ENCODE assay signal across 11 cellular contexts in the genomic region with DNA sequence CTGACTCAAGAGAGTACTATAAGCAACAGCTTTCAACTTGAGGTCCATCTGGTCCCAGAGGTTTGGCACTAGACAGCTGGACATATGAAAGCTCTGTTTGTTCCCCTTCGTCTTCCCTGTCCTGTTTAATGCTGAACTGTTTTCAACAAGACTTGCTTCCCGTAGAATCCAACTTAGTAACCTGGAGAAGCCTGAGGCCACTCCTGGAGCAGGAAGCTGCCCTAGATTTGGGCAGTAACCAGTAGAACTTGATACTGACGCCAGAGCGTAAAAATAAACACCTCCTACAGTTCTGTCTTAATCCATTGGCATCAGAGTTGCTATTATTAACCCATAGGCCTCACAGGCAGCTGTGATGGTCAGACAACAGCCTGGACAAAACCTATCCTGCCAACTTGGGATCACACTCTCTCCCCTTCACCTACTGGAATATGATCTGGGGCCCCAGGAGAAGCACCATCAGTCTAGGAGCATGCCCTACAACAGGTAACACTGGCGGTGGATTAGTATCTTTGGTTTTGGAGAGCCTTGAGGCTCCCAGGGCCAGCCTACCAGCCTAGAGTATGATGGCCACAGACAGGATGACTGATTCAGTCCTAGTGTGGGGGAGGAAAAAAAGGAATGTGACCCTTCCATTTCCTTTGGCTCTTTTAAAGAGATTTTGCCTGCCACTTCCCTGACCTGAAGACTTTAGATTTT. TPM values are rescaled to one million over a fixed set of nuclear protein-coding genes. Genes with fewer than 3 reads are reported as not detected.
A peak's percentile ranks its signal among the peaks of the same experiment; 100 is the strongest.
DNase-seq lines count a peak whose midpoint lies in the region; ATAC-seq and TF ChIP-seq lines count a peak whose summit lies in the region.
"Had no signal": no experiment of that assay in that cellular context is flagged by ENCODE, and none has a peak within 500 bp of the region (broad histone marks: within the 10 kb centered on the region; RNA-seq: fewer than 3 reads in every experiment).

No MANE protein-coding gene starts in this region.

- H3K27ac Mint-ChIP-seq in Calu3 (ENCODE audit: unreplicated experiment), result peak overlapping the region; percentile 86
- H3K27ac Mint-ChIP-seq in progenitor cell of endocrine pancreas, result peak overlapping the region; percentile 97
- H3K27ac Mint-ChIP-seq: T-helper 1 cell treated with Interleukin-12 subunit alpha and Interleukin-12 subunit beta and Interleukin-4 antibody, amounts not matched to agents 30 μg/mL and 1 μg/mL, for 36 hours had no signal

- DNase-seq in Calu3 (no peak), adrenal gland (no peak), Right ventricle myocardium superior (no peak), progenitor cell of endocrine pancreas (ENCODE audit: low spot score, unreplicated experiment) (no peak), GM13977 (ENCODE audit: low spot score) (no peak), OCI-M2 (lab: John Stamatoyannopoulos, UW; ENCODE audit: unreplicated experiment) (no peak)
- DNase-seq in activated CD4-positive, alpha-beta T cell treated with anti-CD3 and anti-CD28 coated beads for 1 hour, result no peak
- DNase-seq: COR-L47, small intestine had no signal

- H3K4me3 ChIP-seq in adrenal gland, result no peak overlapping the region

- H3K4me1 Mint-ChIP-seq in Calu3 (ENCODE audit: low read depth, unreplicated experiment), result peaks cover 58% of the 10 kb centered on the region
- peaks cover 48% of the 10 kb centered on the region for H3K4me1 Mint-ChIP-seq in progenitor cell of endocrine pancreas (ENCODE audit: low read depth)

- H3K27me3 Mint-ChIP-seq in Calu3 (ENCODE audit: unreplicated experiment) (no peaks in the 10 kb centered on the region), progenitor cell of endocrine pancreas (no peaks in the 10 kb centered on the region)

- in situ Hi-C loops in GM13977 (cut with MboI; ENCODE audit: low pct_unique_long_range_greater_than_20kb, low sequenced_read_pairs, unreplicated experiment), result no loop called here

- intact Hi-C loops in Calu3 (cut with micrococcal nuclease; ENCODE audit: unreplicated experiment), result loop anchor here (5.0 kb wide), 1 partner anchor 33 kb away; no protein-coding TSS in a partner anchor
- intact Hi-C loops in adrenal gland (cut with DNase I), result no loop called here
- intact Hi-C loops in Right ventricle myocardium superior (cut with DNase I), result no loop called here

- H3K4me1 ChIP-seq in adrenal gland (replicated peaks in 1 of 2), result peaks cover 26 to 43% of the 10 kb centered on the region in 2 donors

- H3K36me3 ChIP-seq in adrenal gland (replicated peaks in 1 of 2), result no peaks in the 10 kb centered on the region

- CTCF ChIA-PET in Calu3 (lab: Charles Lee), result interaction anchor here (0.6 to 2.0 kb wide), 6 partner anchors 12 to 215 kb away, joined by 3 to 13 read pairs (median 4); a partner anchor contains a TSS

- no TSS peak for BruUV-seq in Calu3 (replicated peaks; lab: Mats Ljungman, UMichigan)

- TF ChIP-seq POLR2A in adrenal gland (IDR thresholded peaks at IDR 0.05), result no peak

- 65 to 74% (median 70%) methylated on average over 4 to 5 of the region's 5 CpGs for WGBS in adrenal gland, 4 donors

- peaks cover 2% of the 10 kb centered on the region for H3K9me3 Mint-ChIP-seq in Calu3 (ENCODE audit: low read depth, unreplicated experiment)
- no peaks in the 10 kb centered on the region for H3K9me3 Mint-ChIP-seq in progenitor cell of endocrine pancreas (ENCODE audit: low read depth)
- H3K9me3 Mint-ChIP-seq: T-helper 1 cell treated with Interleukin-12 subunit alpha and Interleukin-12 subunit beta and Interleukin-4 antibody, amounts not matched to agents 30 μg/mL and 1 μg/mL, for 36 hours had no signal

- peak overlapping the region in 3 of 5 donors; percentile 11 to 83 (median 55) for H3K27ac ChIP-seq in adrenal gland

- no peaks in the 10 kb centered on the region for H3K9me3 ChIP-seq in adrenal gland (replicated peaks in 1 of 3)

- TF ChIP-seq CTCF in Calu3 (IDR thresholded peaks at IDR 0.05; ENCODE audit: unreplicated experiment), result no peak
- TF ChIP-seq CTCF in adrenal gland (IDR thresholded peaks at IDR 0.05), result no peak
- TF ChIP-seq CTCF in progenitor cell of endocrine pancreas (IDR thresholded peaks at IDR 0.05; ENCODE audit: unreplicated experiment), result no peak
- no peak for TF ChIP-seq CTCF in GM13977 (IDR thresholded peaks at IDR 0.05; ENCODE audit: extremely low read depth, insufficient read depth, missing control alignments)

- H3K36me3 Mint-ChIP-seq in Calu3 (ENCODE audit: insufficient read depth, unreplicated experiment) (no peaks in the 10 kb centered on the region), progenitor cell of endocrine pancreas (ENCODE audit: insufficient read depth) (no peaks in the 10 kb centered on the region)

- H3K4me3 Mint-ChIP-seq in Calu3 (ENCODE audit: low read depth, unreplicated experiment) (peak overlapping the region; percentile 16), progenitor cell of endocrine pancreas (ENCODE audit: low read depth) (no peak overlapping the region)
- H3K4me3 Mint-ChIP-seq: T-helper 1 cell treated with Interleukin-12 subunit alpha and Interleukin-12 subunit beta and Interleukin-4 antibody, amounts not matched to agents 30 μg/mL and 1 μg/mL, for 36 hours had no signal

- peak; percentile 77 for ATAC-seq in Right ventricle myocardium superior (ENCODE audit: poor library complexity)
- ATAC-seq in HG03469 (IDR thresholded peaks at IDR 0.05; ENCODE audit: unreplicated experiment), result no peak

- H3K27me3 ChIP-seq in adrenal gland, result no peaks in the 10 kb centered on the region

RNA-seq across cellular contexts. Expression of a gene that starts 29.2 kb away (rescaled TPM):
- total RNA-seq in Calu3 (2022), result 8.6 and 10.5 TPM in 2 replicates
- 10 to 100 TPM; 13.4 to 42.0 (median 31.2) TPM for total RNA-seq in adrenal gland
- 10 to 100 TPM; 14.6 to 66.8 (median 40.6) TPM for polyA plus RNA-seq in adrenal gland
- 25.7 TPM for total RNA-seq in Right ventricle myocardium superior
- 17.9 and 20.8 TPM in 2 replicates for total RNA-seq in progenitor cell of endocrine pancreas
